In the genomic region with DNA sequence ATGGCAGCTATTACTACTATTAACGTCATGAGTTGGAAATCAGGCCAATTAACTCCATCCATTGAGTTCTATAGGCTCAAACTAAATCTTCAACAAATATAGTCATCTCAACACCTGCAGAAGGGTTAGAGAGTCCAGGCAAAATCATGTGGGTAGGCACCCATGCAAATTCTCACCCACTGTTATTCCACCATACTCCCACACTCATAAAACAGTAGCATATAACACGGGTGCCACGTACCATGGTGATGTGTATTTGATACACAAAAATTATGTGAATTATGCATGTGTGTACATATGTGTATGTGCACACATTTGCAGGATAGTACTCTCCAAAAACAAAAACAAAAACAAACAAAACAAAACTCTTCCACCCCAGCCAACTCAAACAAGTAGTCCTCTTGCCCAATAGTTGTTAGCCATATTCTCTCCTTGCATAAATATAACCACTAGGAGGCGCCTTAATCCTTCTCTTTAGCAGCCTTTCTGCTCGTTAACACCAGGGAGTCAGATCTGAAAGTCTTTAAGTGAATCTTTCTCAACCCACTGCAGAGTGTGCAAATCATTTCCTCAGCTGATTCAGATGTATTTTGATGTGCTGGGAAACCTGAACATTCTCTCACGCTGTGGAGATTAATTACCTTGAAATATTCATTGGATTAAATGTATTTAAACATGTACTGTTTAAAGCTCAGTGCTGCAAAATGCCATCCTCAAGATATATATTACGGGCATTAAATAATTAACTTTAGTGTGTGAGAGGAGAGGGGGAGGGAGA, we compare ENCODE assay signal across 10 cellular contexts. TPM values are rescaled to one million over a fixed set of nuclear protein-coding genes. Genes with fewer than 3 reads are reported as not detected.
DNase-seq lines count a peak whose midpoint lies in the region; ATAC-seq, FAIRE-seq and TF ChIP-seq lines count a peak whose summit lies in the region.
"Had no signal": no experiment of that assay in that cellular context is flagged by ENCODE, and none has a peak within 500 bp of the region (broad histone marks: within the 10 kb centered on the region; RNA-seq: fewer than 3 reads in every experiment).

No MANE protein-coding gene starts in this region.

- TF ChIP-seq EP300 in H1 (IDR thresholded peaks at IDR 0.05; ENCODE audit: borderline replicate concordance in 1 of 2, low read depth in 2 of 2, low read length in 2 of 2) = no peak

- 54% methylated on average over 7 of the region's 7 CpGs; no CpG with 5 or more reads in 1 of the 2 experiments for WGBS in H1 (ENCODE audit: extremely low coverage in 1 of 2, insufficient coverage in 1 of 2, insufficient read length in 1 of 2, insufficient replicate concordance in 2 of 2, low coverage in 1 of 2, low lambda C conversion rate in 2 of 2, missing lambda C conversion rate in 1 of 2), 2 experiments
- 67% methylated on average over 3 of the region's 7 CpGs for WGBS in mesenchymal stem cell

- no peak for TF ChIP-seq POLR2A in HCT116 (IDR thresholded peaks at IDR 0.05; ENCODE audit: borderline replicate concordance, extremely low read depth, insufficient read depth, insufficient read length)
- TF ChIP-seq POLR2A in NB4 (IDR thresholded peaks at IDR 0.05; ENCODE audit: extremely low read depth, insufficient read length) = no peak
- no peak for TF ChIP-seq POLR2A in H1 (IDR thresholded peaks at IDR 0.05; ENCODE audit: control extremely low read depth in 1 of 2, low read depth in 2 of 2, low read length in 2 of 2)

- H2BK20ac ChIP-seq in H1 (ENCODE audit: low read length) = no peak overlapping the region

- DNase-seq in activated CD4-positive, alpha-beta T cell treated with anti-CD3 and anti-CD28 coated beads, Interleukin-2, amount 10 ng/mL, durations not matched to agents 7 days and 5 days = peak; percentile 46
- no peak for DNase-seq in activated CD4-positive, alpha-beta T cell treated with anti-CD3 and anti-CD28 coated beads, Interleukin-2, amount 50 U/mL, for 4 hours
- DNase-seq in HCT116 (ENCODE audit: low read depth, low spot score) (peak; percentile 60), NB4 (ENCODE audit: low read depth) (peak; percentile 76), RPMI8226 (peak; percentile 68), H1 (ENCODE audit: low read depth in 1 of 2, low spot score in 2 of 2) (no peak), mesenchymal stem cell (peak; percentile 81), activated gamma-delta T cell treated with Interleukin-2 at 50 U/mL for 16 hours (no peak)

- H3K18ac ChIP-seq in H1 (ENCODE audit: extremely low read depth, low read length) (no peak overlapping the region), mesenchymal stem cell (ENCODE audit: low read depth in 1 of 2, low read length in 2 of 2) (no peak overlapping the region)

- no peak overlapping the region for H3K56ac ChIP-seq in H1 (replicated peaks; ENCODE audit: insufficient read length, low read depth, low read length)

- no peaks in the 10 kb centered on the region for H3K9me3 ChIP-seq in HCT116 (ENCODE audit: control insufficient read depth in 1 of 2, insufficient read depth in 1 of 2, low read depth in 1 of 2, low read length in 2 of 2)
- H3K9me3 ChIP-seq in H1 (ENCODE audit: insufficient read depth in 2 of 2, low read depth in 1 of 2, low read length in 1 of 2) = no peaks in the 10 kb centered on the region
- no peaks in the 10 kb centered on the region for H3K9me3 ChIP-seq in mesenchymal stem cell (ENCODE audit: control insufficient read depth, low read length)
- H3K9me3 ChIP-seq: BLaER1 treated with 17β-estradiol and CSF1 and Interleukin-3, amounts not matched to agents 10 nM and 100 nM had no signal

- H4K8ac ChIP-seq in H1 (ENCODE audit: extremely low read depth, insufficient read depth, low read length) (no peak overlapping the region), mesenchymal stem cell (ENCODE audit: low read length) (no peak overlapping the region)

- RAD21 ChIA-PET in HCT116 (lab: Charles Lee; ENCODE audit: low non-redundant PET in 1 of 2, low total read pairs in 2 of 2, uncharacterized antibody in 2 of 2, unreplicated experiment in 2 of 2) = interaction anchor here (0.6 to 1.3 kb wide), 6 partner anchors 28 to 758 kb away, joined by 3 to 6 read pairs (median 4); no protein-coding TSS in a partner anchor

- H3K23me2 ChIP-seq in H1 (ENCODE audit: low read depth, low read length) = no peaks in the 10 kb centered on the region

- H3K4me1 Mint-ChIP-seq in activated CD4-positive, alpha-beta T cell treated with anti-CD3 and anti-CD28 coated beads, Interleukin-2, amount 10 ng/mL, durations not matched to agents 7 days and 5 days = no peaks in the 10 kb centered on the region

- H3K4me1 ChIP-seq in HCT116 (ENCODE audit: control insufficient read depth in 1 of 2, insufficient read depth in 2 of 2, low read length in 2 of 2) (no peaks in the 10 kb centered on the region), H1 (replicated peaks in 1 of 4; ENCODE audit: control insufficient read depth in 3 of 4, insufficient read depth in 4 of 4, low read length in 3 of 4) (0 out of 7 replicates have a peak, but pooled peaks cover 0 to 3% (median 0%) of the 10 kb centered on the region in 4 experiments), mesenchymal stem cell (ENCODE audit: control insufficient read depth, insufficient read depth, low read depth, low read length) (no peaks in the 10 kb centered on the region)

- H4K5ac ChIP-seq in H1 (ENCODE audit: insufficient read length, low read depth, low read length) = no peak overlapping the region

- H2AK5ac ChIP-seq in H1 (ENCODE audit: low read depth, low read length) (no peak overlapping the region), mesenchymal stem cell (ENCODE audit: low read length, severe bottlenecking) (no peak overlapping the region)

- H3K9me2 ChIP-seq in HCT116 (ENCODE audit: insufficient read depth) = no peaks in the 10 kb centered on the region

- peak; percentile 89 for ATAC-seq in HCT116

- POLR2A ChIA-PET in activated CD4-positive, alpha-beta T cell treated with anti-CD3 and anti-CD28 coated beads, Interleukin-2, amount 10 ng/mL, durations not matched to agents 7 days and 5 days (lab: Charles Lee) = no interaction called here
- POLR2A ChIA-PET in HCT116 (lab: Charles Lee) (no interaction called here), H1 (lab: Charles Lee; ENCODE audit: partially characterized antibody) (interaction anchor here (0.8 to 0.9 kb wide), 2 partner anchors 53 to 137 kb away, joined by 3 to 4 read pairs; no protein-coding TSS in a partner anchor)

- no peaks in the 10 kb centered on the region for H3K36me3 Mint-ChIP-seq in activated CD4-positive, alpha-beta T cell treated with anti-CD3 and anti-CD28 coated beads, Interleukin-2, amount 10 ng/mL, durations not matched to agents 7 days and 5 days (ENCODE audit: low read depth)

- H3K9me3 Mint-ChIP-seq in activated CD4-positive, alpha-beta T cell treated with anti-CD3 and anti-CD28 coated beads, Interleukin-2, amount 10 ng/mL, durations not matched to agents 7 days and 5 days = no peaks in the 10 kb centered on the region

- peak; percentile 95 for TF ChIP-seq RAD21 in HCT116 (IDR thresholded peaks at IDR 0.05; ENCODE audit: low read depth)
- peak; percentile 90 to 96 for TF ChIP-seq RAD21 in H1 (IDR thresholded peaks at IDR 0.05 in 1 of 2, conservative IDR thresholded peaks at IDR 0.05 in 1 of 2; ENCODE audit: low read depth in 2 of 2, low read length in 2 of 2)

- H2BK15ac ChIP-seq in H1 (ENCODE audit: low read length) (no peak overlapping the region), mesenchymal stem cell (ENCODE audit: low read depth, poor library complexity, severe bottlenecking) (no peak overlapping the region)

- no peaks in the 10 kb centered on the region for H3K27me3 Mint-ChIP-seq in activated CD4-positive, alpha-beta T cell treated with anti-CD3 and anti-CD28 coated beads, Interleukin-2, amount 10 ng/mL, durations not matched to agents 7 days and 5 days

- H2BK5ac ChIP-seq in H1 (ENCODE audit: low read depth, low read length) (no peak overlapping the region), mesenchymal stem cell (ENCODE audit: low read depth, low read length, poor library complexity, severe bottlenecking) (no peak overlapping the region)

- no TSS peak for BruUV-seq in HCT116 (replicated peaks; lab: Mats Ljungman, UMichigan)

- CTCF ChIA-PET in activated CD4-positive, alpha-beta T cell treated with anti-CD3 and anti-CD28 coated beads, Interleukin-2, amount 10 ng/mL, durations not matched to agents 7 days and 5 days (lab: Charles Lee) = no interaction called here
- CTCF ChIA-PET in HCT116 (lab: Charles Lee) = interaction anchor here (0.6 to 3.3 kb wide), 14 partner anchors 11 to 622 kb away, joined by 3 to 40 read pairs (median 3); no protein-coding TSS in a partner anchor
- CTCF ChIA-PET in H1 (lab: Charles Lee; ENCODE audit: partially characterized antibody) = interaction anchor here (0.7 to 5.6 kb wide), 55 partner anchors 8 to 615 kb away, joined by 3 to 116 read pairs (median 5); a partner anchor contains a TSS

- H2BK120ac ChIP-seq in H1 (replicated peaks; ENCODE audit: low read depth, low read length) (no peak overlapping the region), mesenchymal stem cell (ENCODE audit: low read depth, low read length) (no peak overlapping the region)

- H3K79me1 ChIP-seq in H1 (ENCODE audit: low read depth, low read length) = no peaks in the 10 kb centered on the region
- H3K79me1 ChIP-seq in mesenchymal stem cell (replicated peaks; ENCODE audit: low read length, poor library complexity, severe bottlenecking) = no peaks in the 10 kb centered on the region

- H3K9ac ChIP-seq in HCT116 (ENCODE audit: low read length) = no peak overlapping the region
- no peak overlapping the region for H3K9ac ChIP-seq in H1 (replicated peaks in 1 of 4; ENCODE audit: extremely low read depth in 1 of 4, low read depth in 3 of 4, low read length in 3 of 4)
- no peak overlapping the region for H3K9ac ChIP-seq in mesenchymal stem cell (ENCODE audit: low read length)

- H3K4me3 Mint-ChIP-seq in activated CD4-positive, alpha-beta T cell treated with anti-CD3 and anti-CD28 coated beads, Interleukin-2, amount 10 ng/mL, durations not matched to agents 7 days and 5 days = no peak overlapping the region

- no peak overlapping the region for H3K27ac ChIP-seq in HCT116 (ENCODE audit: low read depth, low read length)
- no peak overlapping the region for H3K27ac ChIP-seq in H1 (ENCODE audit: low read depth, low read length)
- no peak overlapping the region for H3K27ac ChIP-seq in mesenchymal stem cell (ENCODE audit: low read length, poor library complexity, severe bottlenecking)

- H3K23ac ChIP-seq in H1 (ENCODE audit: insufficient read length) (no peak overlapping the region), mesenchymal stem cell (ENCODE audit: low read length in 2 of 2) (no peak overlapping the region)

- H3K27me3 ChIP-seq in HCT116 (ENCODE audit: insufficient read depth, low read length) = no peaks in the 10 kb centered on the region
- H3K27me3 ChIP-seq in H1 (replicated peaks in 1 of 4; ENCODE audit: control insufficient read depth in 3 of 4, extremely low read depth in 1 of 4, insufficient read depth in 3 of 4, low read length in 3 of 4) = no peaks in the 10 kb centered on the region
- no peaks in the 10 kb centered on the region for H3K27me3 ChIP-seq in mesenchymal stem cell (ENCODE audit: control insufficient read depth in 1 of 2, insufficient read depth in 1 of 2, low read length in 2 of 2)
- H3K27me3 ChIP-seq: BLaER1 treated with 17β-estradiol and CSF1 and Interleukin-3, amounts not matched to agents 10 nM and 100 nM had no signal

- no peak overlapping the region for H2BK12ac ChIP-seq in H1 (ENCODE audit: low read depth, low read length)
- H2BK12ac ChIP-seq in mesenchymal stem cell (ENCODE audit: low read length in 2 of 2) = no peak overlapping the region

- TF ChIP-seq CTCF in HCT116 (IDR thresholded peaks at IDR 0.05 in 2 of 3, conservative IDR thresholded peaks at IDR 0.05 in 1 of 3; ENCODE audit: borderline replicate concordance in 1 of 3, insufficient read depth in 1 of 3, low read depth in 2 of 3, low read length in 2 of 3) (peak; percentile 71 to 92 (median 86)), NB4 (IDR thresholded peaks at IDR 0.05; ENCODE audit: low read depth, low read length) (peak; percentile 67), H1 (IDR thresholded peaks at IDR 0.05; ENCODE audit: control extremely low read depth in 1 of 3, insufficient read depth in 1 of 3, low read depth in 1 of 3, low read length in 3 of 3) (peak in 2 of 3 experiments; percentile 75 to 77; a peak in 3 of 4 replicates)

- H3K79me2 ChIP-seq in HCT116 (ENCODE audit: insufficient read depth, low read length) = no peaks in the 10 kb centered on the region
- no peaks in the 10 kb centered on the region for H3K79me2 ChIP-seq in H1 (ENCODE audit: control insufficient read depth in 1 of 2, insufficient read depth in 2 of 2, low read length in 2 of 2)

- H3K14ac ChIP-seq in H1 (ENCODE audit: insufficient read length) = no peak overlapping the region
- H3K14ac ChIP-seq in mesenchymal stem cell (ENCODE audit: low read length in 2 of 2) = no peak overlapping the region

- no peak overlapping the region for H3K4me2 ChIP-seq in HCT116 (ENCODE audit: low read length)
- H3K4me2 ChIP-seq in H1 (ENCODE audit: insufficient read depth in 1 of 2, low read depth in 2 of 2, low read length in 2 of 2) = no peak overlapping the region
- no peak overlapping the region for H3K4me2 ChIP-seq in mesenchymal stem cell (ENCODE audit: low read length, poor library complexity, severe bottlenecking)

- peak; percentile 68 for FAIRE-seq in H1 (lab: Jason Lieb, UNC)

- H3K4me3 ChIP-seq in HCT116 (replicated peaks in 1 of 2; ENCODE audit: low read depth in 1 of 2, low read length in 2 of 2) = no peak overlapping the region
- no peak overlapping the region for H3K4me3 ChIP-seq in NB4 (ENCODE audit: low read depth, low read length)
- no peak overlapping the region for H3K4me3 ChIP-seq in H1 (ENCODE audit: extremely low read depth in 1 of 4, insufficient read depth in 2 of 4, low read depth in 3 of 4, low read length in 4 of 4)
- no peak overlapping the region for H3K4me3 ChIP-seq in mesenchymal stem cell (ENCODE audit: insufficient read depth in 1 of 2, low read depth in 1 of 2, low read length in 2 of 2)
- H3K4me3 ChIP-seq: BLaER1 treated with 17β-estradiol and CSF1 and Interleukin-3, amounts not matched to agents 10 nM and 100 nM had no signal

- H3K36me3 ChIP-seq in HCT116 (ENCODE audit: control insufficient read depth in 1 of 2, insufficient read depth in 2 of 2, low read length in 2 of 2) (no peaks in the 10 kb centered on the region), H1 (ENCODE audit: control insufficient read depth in 2 of 4, insufficient read depth in 4 of 4, low read length in 3 of 4) (no peaks in the 10 kb centered on the region; a peak in 1 of 8 replicates), mesenchymal stem cell (ENCODE audit: control insufficient read depth in 1 of 2, insufficient read depth in 2 of 2, low read depth in 1 of 2, low read length in 2 of 2) (peaks cover 0 to 6% of the 10 kb centered on the region in 2 experiments)

- intact Hi-C loops in HCT116 (cut with micrococcal nuclease) = loop anchor here (1.0 to 10.0 kb wide), 4 partner anchors 135 to 627 kb away; a partner anchor contains a TSS

- no peak overlapping the region for H4K91ac ChIP-seq in H1 (replicated peaks; ENCODE audit: insufficient read length, low read length)
- no peak overlapping the region for H4K91ac ChIP-seq in mesenchymal stem cell (ENCODE audit: low read length)

- H4K20me1 ChIP-seq in HCT116 (ENCODE audit: insufficient read depth) (no peaks in the 10 kb centered on the region), H1 (replicated peaks in 1 of 2; ENCODE audit: control insufficient read depth in 1 of 2, insufficient read depth in 2 of 2, low read length in 2 of 2) (peaks cover 0 to 2% of the 10 kb centered on the region in 2 experiments)
- H4K20me1 ChIP-seq: BLaER1 treated with 17β-estradiol and CSF1 and Interleukin-3, amounts not matched to agents 10 nM and 100 nM had no signal

- H2AFZ ChIP-seq in HCT116 (ENCODE audit: low read depth, low read length, poor library complexity, severe bottlenecking) = no peak overlapping the region
- no peak overlapping the region for H2AFZ ChIP-seq in H1 (ENCODE audit: low read length)
- H2AFZ ChIP-seq in mesenchymal stem cell (ENCODE audit: low read depth, low read length) = no peak overlapping the region

- no peak overlapping the region for H3K27ac Mint-ChIP-seq in activated CD4-positive, alpha-beta T cell treated with anti-CD3 and anti-CD28 coated beads, Interleukin-2, amount 10 ng/mL, durations not matched to agents 7 days and 5 days

- H3K4ac ChIP-seq in H1 (replicated peaks; ENCODE audit: insufficient read length, low read depth, low read length) (no peak overlapping the region), mesenchymal stem cell (ENCODE audit: low read depth in 1 of 2, low read length in 2 of 2) (no peak overlapping the region)

RNA-seq across cellular contexts. Expression of a gene that starts 38.0 kb away (rescaled TPM):
- 100 to 1,000 TPM in 1 of 2 experiments, 10 to 100 TPM in 1; 92.2 to 101 TPM for total RNA-seq in activated CD4-positive, alpha-beta T cell treated with anti-CD3 and anti-CD28 coated beads, Interleukin-2, amount 10 ng/mL, durations not matched to agents 7 days and 5 days
- total RNA-seq in HCT116 (2021; ENCODE audit: unreplicated experiment) = 119 TPM
- polyA plus RNA-seq in HCT116 (2012) = 89.6 and 114 TPM in 2 replicates
- 111 and 119 TPM in 2 replicates for total RNA-seq in H1 (2021; fragmentation: NEBNext Ultra II Directional; extraction: Animal tissue kit (Norgen Biotek cat#: 25700))
- polyA plus RNA-seq in H1 (2011; rRNA removed) = 25.2 and 40.3 TPM in 2 replicates
- 53.0 TPM for polyA plus RNA-seq in H1 (2011; cell fraction: cytosol; rRNA removed)
- polyA plus RNA-seq in H1 (2011; cell fraction: nucleus; rRNA removed) = 26.4 TPM
- polyA plus RNA-seq in H1 (2012, experiment 1 of 2) = 73.0 to 93.5 TPM (median 86.5 TPM) in 4 replicates
- polyA plus RNA-seq in H1 (2012, experiment 2 of 2) = 9.4 TPM
- 49.7 TPM for polyA plus RNA-seq in H1 (2013, experiment 1 of 2)
- polyA plus RNA-seq in H1 (2013, experiment 2 of 2) = 50.7 TPM
- 107 and 162 TPM in 2 replicates for polyA minus RNA-seq in H1 (2011; rRNA and poly(A)+ RNA removed)
- 55.5 TPM for polyA minus RNA-seq in H1 (2011; cell fraction: cytosol; rRNA and poly(A)+ RNA removed)
- polyA minus RNA-seq in H1 (2011; cell fraction: nucleus; rRNA and poly(A)+ RNA removed) = 66.1 TPM
- 123 TPM for polyA plus RNA-seq in mesenchymal stem cell (2013, experiment 1 of 2)
- polyA plus RNA-seq in mesenchymal stem cell (2013, experiment 2 of 2) = 124 TPM

RNA-seq across cellular contexts. Expression of a gene that starts 48.8 kb away (rescaled TPM):
- not detected for total RNA-seq in activated CD4-positive, alpha-beta T cell treated with anti-CD3 and anti-CD28 coated beads, Interleukin-2, amount 10 ng/mL, durations not matched to agents 7 days and 5 days
- not detected for total RNA-seq in HCT116 (2021; ENCODE audit: unreplicated experiment)
- polyA plus RNA-seq in HCT116 (2012) = not detected in 2 replicates
- total RNA-seq in H1 (2021; fragmentation: NEBNext Ultra II Directional; extraction: Animal tissue kit (Norgen Biotek cat#: 25700)) = not detected in 2 replicates
- polyA plus RNA-seq in H1 (2011; rRNA removed) = not detected in 2 replicates
- polyA plus RNA-seq in H1 (2011; cell fraction: cytosol; rRNA removed) = not detected
- polyA plus RNA-seq in H1 (2011; cell fraction: nucleus; rRNA removed) = not detected
- polyA plus RNA-seq in H1 (2012, experiment 1 of 2) = 0.27 TPM in 1 of 4 replicates, not detected in the others
- polyA plus RNA-seq in H1 (2012, experiment 2 of 2) = not detected
- polyA plus RNA-seq in H1 (2013, experiment 1 of 2) = not detected
- not detected for polyA plus RNA-seq in H1 (2013, experiment 2 of 2)
- not detected in 2 replicates for polyA minus RNA-seq in H1 (2011; rRNA and poly(A)+ RNA removed)
- polyA minus RNA-seq in H1 (2011; cell fraction: cytosol; rRNA and poly(A)+ RNA removed) = not detected
- polyA minus RNA-seq in H1 (2011; cell fraction: nucleus; rRNA and poly(A)+ RNA removed) = not detected
- polyA plus RNA-seq in mesenchymal stem cell (2013, experiment 1 of 2) = not detected
- not detected for polyA plus RNA-seq in mesenchymal stem cell (2013, experiment 2 of 2)
- total RNA-seq: urinary bladder had no signal
- polyA plus RNA-seq: urinary bladder had no signal

Comparison
In these comparisons a context has a peak if more than half of its experiments do, and no peak if none do; other contexts are left out.
1. DNase-seq: peak in activated CD4-positive, alpha-beta T cell treated with anti-CD3 and anti-CD28 coated beads, Interleukin-2, amount 10 ng/mL, durations not matched to agents 7 days and 5 days (single experiment), HCT116 (single experiment), NB4 (single experiment), RPMI8226 (single experiment) and mesenchymal stem cell (single experiment); none in activated CD4-positive, alpha-beta T cell treated with anti-CD3 and anti-CD28 coated beads, Interleukin-2, amount 50 U/mL, for 4 hours (0 of 2), H1 (0 of 2) and activated gamma-delta T cell treated with Interleukin-2 at 50 U/mL for 16 hours (single experiment).
2. Peak in every context shown above with its lines, with median percentiles within 50 percentile points of each other: CTCF ChIP-seq.